ENCODE assay signal across 2 cellular contexts in genomic region chr11:14041040-14041439, GRCh38.
A peak's percentile ranks its signal among the peaks of the same experiment; 100 is the strongest.
TF ChIP-seq lines count a peak whose summit lies in the region.

No MANE protein-coding gene starts in this region.

TF ChIP-seq in IMR-90, 13 proteins besides CTCF, POLR2A, EP300 and RAD21 (continued from another document):
- TF ChIP-seq ELK1 (IDR thresholded peaks at IDR 0.05; ENCODE audit: borderline replicate concordance, low read depth, low read length) (no peak), MXI1 (IDR thresholded peaks at IDR 0.05; ENCODE audit: borderline replicate concordance, low read depth, low read length) (no peak), FOS (IDR thresholded peaks at IDR 0.05; ENCODE audit: low read depth, low read length) (no peak), MAFK (IDR thresholded peaks at IDR 0.05; ENCODE audit: low read depth, low read length) (peak; percentile 54)

TF ChIP-seq in liver, 16 proteins besides CTCF, POLR2A, EP300 and RAD21 (continued from another document):
- TF ChIP-seq REST (IDR thresholded peaks at IDR 0.05), result no peak
- TF ChIP-seq JUND (IDR thresholded peaks at IDR 0.05), result no peak
- no peak for TF ChIP-seq SP1 (IDR thresholded peaks at IDR 0.05)
TF ChIP-seq in liver: peak in this region for 0.
